ENCODE assay signal across 8 cellular contexts in the genomic region with DNA sequence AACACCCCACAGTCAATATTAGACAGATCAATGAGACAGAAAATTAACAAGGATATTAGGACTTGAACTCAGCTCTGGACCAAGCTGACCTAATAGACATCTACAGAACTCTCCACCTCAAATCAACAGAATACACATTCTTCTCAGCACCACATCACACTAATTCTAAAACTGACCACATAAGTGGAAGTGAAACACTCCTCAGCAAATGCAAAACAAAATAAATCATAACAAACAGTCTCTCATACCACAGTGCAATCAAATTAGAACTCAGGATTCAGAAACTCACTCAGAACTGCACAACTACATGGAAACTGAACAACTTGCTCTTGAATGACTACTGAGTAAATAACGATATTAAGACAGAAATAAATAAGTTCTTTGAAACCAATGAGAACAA. TPM values are rescaled to one million over a fixed set of nuclear protein-coding genes. Genes with fewer than 3 reads are reported as not detected.
"Had no signal": no experiment of that assay in that cellular context is flagged by ENCODE, and none has a peak within 500 bp of the region (broad histone marks: within the 10 kb centered on the region; RNA-seq: fewer than 3 reads in every experiment).

No MANE protein-coding gene starts in this region.

RNA-seq across cellular contexts. Expression of gene TAS2R43, which starts 19.1 kb away (rescaled TPM):
- total RNA-seq: left ventricle myocardium inferior, renal cortical epithelial cell, right cardiac atrium had no signal
- polyA plus RNA-seq: heart right ventricle, mammary epithelial cell, right cardiac atrium, sigmoid colon had no signal

RNA-seq across cellular contexts. Expression of gene TAS2R30, which starts 23.2 kb away (rescaled TPM):
- polyA plus RNA-seq: heart right ventricle, mammary epithelial cell had no signal

RNA-seq across cellular contexts. Expression of gene TAS2R46, which starts 49.1 kb away (rescaled TPM):
- polyA plus RNA-seq: heart right ventricle, mammary epithelial cell, neural cell, ovary, right cardiac atrium had no signal
